ENCODE assay signal across 8 cellular contexts in genomic region chr19:49570997-49571676, GRCh38. TPM values are rescaled to one million over a fixed set of nuclear protein-coding genes. Genes with fewer than 3 reads are reported as not detected.
A peak's percentile ranks its signal among the peaks of the same experiment; 100 is the strongest.
DNase-seq lines count a peak whose midpoint lies in the region; ATAC-seq and TF ChIP-seq lines count a peak whose summit lies in the region.

No MANE protein-coding gene starts in this region.

- peak overlapping the region; percentile 37; the same call in 1 of the 2 replicates for H3K27ac ChIP-seq in 22Rv1

- intact Hi-C loops in left ventricle myocardium superior (cut with micrococcal nuclease) (loop anchor here (2.0 kb wide), 1 partner anchor 74 kb away; the partner anchor contains the start of gene RPS11), lower leg skin (cut with DNase I; ENCODE audit: low total_unique reads) (loop anchor here (10.0 kb wide), 1 partner anchor 94 kb away; the partner anchor contains the start of genes BCL2L12 and IRF3)

- no peak overlapping the region for H3K4me3 ChIP-seq in lower leg skin (ENCODE audit: low read depth, poor library complexity, severe bottlenecking)

- peak; percentile 57 for DNase-seq in H4 (ENCODE audit: low spot score)
- DNase-seq in SW480 (ENCODE audit: low spot score) = peak; percentile 62
- no peak for DNase-seq in left ventricle myocardium superior
- DNase-seq in lower leg skin (ENCODE audit: low spot score in 2 of 2) = no peak
- DNase-seq in T-helper 9 cell = no peak
- DNase-seq in GM19240 (ENCODE audit: insufficient read length, low spot score) = no peak

- ATAC-seq in left ventricle myocardium superior (peak; percentile 82), HG02970 (IDR thresholded peaks at IDR 0.05; ENCODE audit: low FRiP score, unreplicated experiment) (no peak)

- WGBS in lower leg skin, 2 donors = 72 to 75% methylated on average over 11 of the region's 11 CpGs

- TF ChIP-seq POLR2A in lower leg skin (IDR thresholded peaks at IDR 0.05) = no peak

- TF ChIP-seq CTCF in 22Rv1 (IDR thresholded peaks at IDR 0.05) (peak; percentile 41), lower leg skin (IDR thresholded peaks at IDR 0.05) (no peak)

RNA-seq across cellular contexts. Expression of gene NOSIP, which starts 9.2 kb away (rescaled TPM):
- 95.7 and 114 TPM in 2 replicates for total RNA-seq in H4 (2014; rRNA removed; shearing (Covaris generic))
- total RNA-seq in left ventricle myocardium superior (46.7 TPM), lower leg skin (10 to 100 TPM; 62.0 to 84.8 (median 66.8) TPM)

RNA-seq across cellular contexts. Expression of gene PRRG2, which starts 10.0 kb away (rescaled TPM):
- total RNA-seq in H4 (2014; rRNA removed; shearing (Covaris generic)) = 0.56 TPM in 1 of 2 replicates, not detected in the other
- total RNA-seq in left ventricle myocardium superior (1.3 TPM), lower leg skin (10 to 100 TPM; 13.9 to 31.2 (median 18.6) TPM)

RNA-seq across cellular contexts. Expression of gene PRR12, which starts 19.8 kb away (rescaled TPM):
- 0.99 and 1.0 TPM in 2 replicates for total RNA-seq in H4 (2014; rRNA removed; shearing (Covaris generic))
- total RNA-seq in left ventricle myocardium superior = 15.6 TPM
- 10 to 100 TPM; 19.6 to 53.1 (median 24.5) TPM for total RNA-seq in lower leg skin

RNA-seq across cellular contexts. Expression of gene RCN3, which starts 43.3 kb away (rescaled TPM):
- 6.1 and 7.6 TPM in 2 replicates for total RNA-seq in H4 (2014; rRNA removed; shearing (Covaris generic))
- total RNA-seq in left ventricle myocardium superior (8.5 TPM), lower leg skin (10 to 100 TPM in 2 of 4 donors, 1 to 10 TPM in 2; 8.8 to 15.3 (median 10.9) TPM)

RNA-seq across cellular contexts. Expression of gene FCGRT, which starts 58.7 kb away (rescaled TPM):
- 2.3 and 2.7 TPM in 2 replicates for total RNA-seq in H4 (2014; rRNA removed; shearing (Covaris generic))
- total RNA-seq in left ventricle myocardium superior (84.7 TPM), lower leg skin (100 to 1,000 TPM; 130 to 198 (median 146) TPM)

Comparison
In these comparisons a context has a peak if more than half of its experiments do, and no peak if none do; other contexts are left out.
1. DNase-seq: peak in H4 (single experiment) and SW480 (single experiment); none in left ventricle myocardium superior (single experiment), lower leg skin (0 of 2), T-helper 9 cell (single experiment) and GM19240 (single experiment).